In the genomic region with DNA sequence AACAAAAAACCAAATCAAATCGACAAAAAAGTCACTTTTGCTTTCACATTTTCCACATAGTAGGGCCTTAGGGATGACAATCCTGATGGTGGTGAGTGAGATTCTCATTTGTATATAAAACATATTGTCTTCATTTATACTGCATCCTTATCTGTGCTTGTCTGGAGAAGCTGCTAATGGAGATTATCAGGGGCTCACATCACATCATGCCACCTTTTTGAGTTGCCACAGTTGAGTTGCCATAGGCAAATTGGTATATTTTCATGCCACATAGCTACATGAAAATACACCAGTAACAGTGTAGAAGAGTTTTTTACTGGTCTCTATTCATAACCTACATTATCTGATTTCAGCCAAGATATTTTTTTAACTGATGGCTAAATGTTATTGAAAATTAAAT, we compare ENCODE assay signal across 34 cellular contexts.
"Had no signal": no experiment of that assay in that cellular context is flagged by ENCODE, and none has a peak within 500 bp of the region (broad histone marks: within the 10 kb centered on the region; RNA-seq: fewer than 3 reads in every experiment).

No MANE protein-coding gene starts in this region.

- H3K27ac ChIP-seq: KMS-11 had no signal

- H3K36me3 ChIP-seq: MG63 had no signal

- H3K27me3 ChIP-seq: MG63 had no signal

- H3K9ac ChIP-seq: KMS-11 had no signal

- H3K9me3 ChIP-seq: MG63 had no signal

- DNase-seq: Karpas-422, Kasumi-1, KG1, MG63, MM.1S, MV-4-11, NCI-H1048, NCI-H1092, NCI-H1092 treated with DMSO at 0.1 percent for 48 hours, NCI-H1105, NCI-H1105 treated with DMSO at 0.1 percent for 48 hours, NCI-H1417, NCI-H1417 treated with DMSO at 0.1 percent for 48 hours, NCI-H1436, NCI-H1436 treated with DMSO at 0.1 percent for 48 hours, NCI-H146, NCI-H1694, NCI-H1694 treated with DMSO at 0.1 percent for 48 hours, NCI-H187, NCI-H187 treated with DMSO at 0.1 percent for 48 hours, NCI-H1930, NCI-H2029, NCI-H2029 treated with DMSO at 0.1 percent for 48 hours, NCI-H2081, NCI-H2081 treated with DMSO at 0.1 percent for 48 hours, NCI-H2107, NCI-H2171, NCI-H2171 treated with DMSO at 0.1 percent for 48 hours, NCI-H2227 treated with DMSO at 0.1 percent for 48 hours, NCI-H226, NCI-H345, NCI-H446, NCI-H446 treated with DMSO at 0.1 percent for 48 hours had no signal

- H3K4me3 ChIP-seq: MG63 had no signal

- H3K4me2 ChIP-seq: KMS-11 had no signal
